22 cellular contexts compared by ENCODE assay signal in the genomic region with DNA sequence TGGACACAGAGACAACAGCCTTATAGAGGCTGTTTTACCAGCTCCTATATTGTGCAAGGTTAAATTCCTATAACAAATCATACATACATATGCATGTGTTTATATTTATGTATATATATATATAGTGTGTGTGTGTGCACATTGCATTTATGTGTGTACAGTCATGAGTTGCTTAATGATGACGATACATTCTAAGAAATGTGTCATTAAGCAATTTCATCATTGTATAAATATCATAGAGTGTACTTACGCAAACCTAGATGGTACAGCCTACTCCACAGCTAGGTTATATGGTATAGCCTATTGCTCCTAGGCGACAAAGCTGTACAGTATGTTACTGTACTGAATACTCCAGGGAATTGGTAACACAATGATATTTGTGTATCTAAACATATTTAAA. TPM values are rescaled to one million over a fixed set of nuclear protein-coding genes. Genes with fewer than 3 reads are reported as not detected.
A peak's percentile ranks its signal among the peaks of the same experiment; 100 is the strongest.
DNase-seq lines count a peak whose midpoint lies in the region; FAIRE-seq and TF ChIP-seq lines count a peak whose summit lies in the region.
"Had no signal": no experiment of that assay in that cellular context is flagged by ENCODE, and none has a peak within 500 bp of the region (broad histone marks: within the 10 kb centered on the region; RNA-seq: fewer than 3 reads in every experiment).

No MANE protein-coding gene starts in this region.

- H3K27me3 ChIP-seq in bronchial epithelial cell (ENCODE audit: control insufficient read depth, insufficient read depth, low read length): peaks cover 2% of the 10 kb centered on the region

- DNase-seq in ELR (ENCODE audit: low read depth) (peak; percentile 60), HS-5 (ENCODE audit: low read depth) (peak; percentile 50), bronchial epithelial cell (ENCODE audit: low read depth) (peak; percentile 83), iris pigment epithelial cell (ENCODE audit: low read depth) (peak; percentile 26), anterior cingulate cortex (lab: John Stamatoyannopoulos, UW) (no peak), NCI-H1930 (lab: John Stamatoyannopoulos, UW) (no peak), NCI-H1048 (lab: John Stamatoyannopoulos, UW) (no peak)
- DNase-seq: CD4-positive, CD25-positive, alpha-beta regulatory T cell; COR-L47; DMS79; H9; KBM-7; MV-4-11; NCI-H1417; NCI-H1694 treated with DMSO at 0.1 percent for 48 hours; NCI-H446; NCI-H526; OCI-M1; SHP77 treated with DMSO at 0.1 percent for 48 hours; SW 1271 had no signal

- no peak for FAIRE-seq in bronchial epithelial cell (lab: Jason Lieb, UNC)
- FAIRE-seq: GM12878 had no signal

- no peaks in the 10 kb centered on the region for H3K36me3 ChIP-seq in bronchial epithelial cell (ENCODE audit: control insufficient read depth, insufficient read depth, low read length)

- no peak overlapping the region for H3K4me3 ChIP-seq in bronchial epithelial cell (ENCODE audit: low read depth, low read length)
- H3K4me3 ChIP-seq: GM12878, SK-N-MC had no signal

- TF ChIP-seq CTCF in bronchial epithelial cell (IDR thresholded peaks at IDR 0.05; ENCODE audit: insufficient read depth, low read length, severe bottlenecking): no peak

RNA-seq across cellular contexts. Expression of a gene that starts 30.1 kb away (rescaled TPM):
- total RNA-seq in bronchial epithelial cell: 48.2 and 56.5 TPM in 2 replicates

Comparison
In these comparisons a context has a peak if more than half of its experiments do, and no peak if none do; other contexts are left out.
1. DNase-seq: peak in ELR (single experiment), HS-5 (single experiment), bronchial epithelial cell (single experiment) and iris pigment epithelial cell (single experiment); none in anterior cingulate cortex (0 of 58), NCI-H1930 (0 of 2) and NCI-H1048 (single experiment).